8 cellular contexts compared by ENCODE assay signal in the genomic region with DNA sequence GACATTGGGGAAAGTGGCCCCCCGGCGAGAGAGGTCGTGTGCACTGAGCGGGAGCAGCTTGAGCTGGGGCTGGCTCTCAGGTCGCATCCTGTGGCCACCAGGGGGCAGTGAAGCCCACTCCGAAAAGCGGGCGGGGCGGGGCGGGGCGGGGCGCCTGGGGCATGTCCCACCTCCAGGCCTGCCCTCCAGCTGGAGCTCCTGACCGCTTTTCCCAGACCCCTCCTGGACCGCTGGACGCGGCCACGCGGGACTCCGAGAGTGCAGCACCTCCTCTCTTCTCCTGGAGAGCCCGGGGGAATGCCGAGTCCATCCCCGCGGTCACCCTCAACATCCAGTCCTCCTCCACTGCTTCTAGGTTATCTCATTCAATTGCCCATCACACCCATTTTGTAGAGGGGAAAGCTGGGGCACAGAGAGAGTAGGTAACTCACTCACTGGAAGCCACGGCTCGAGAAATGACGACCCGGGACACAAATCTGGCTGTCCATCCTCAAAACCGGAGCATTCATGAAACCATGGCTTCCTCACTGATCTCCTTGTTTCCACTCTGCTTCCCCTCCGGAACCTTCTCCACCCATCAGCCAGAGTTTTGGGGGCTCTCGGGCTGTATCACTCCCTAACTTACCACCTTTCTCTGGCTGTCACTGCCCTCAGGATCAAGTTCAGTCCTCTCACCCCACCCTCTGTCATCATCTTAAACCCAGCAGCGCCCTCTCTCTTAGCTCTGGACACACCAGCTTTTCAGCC. TPM values are rescaled to one million over a fixed set of nuclear protein-coding genes. Genes with fewer than 3 reads are reported as not detected.
DNase-seq lines count a peak whose midpoint lies in the region; ATAC-seq and TF ChIP-seq lines count a peak whose summit lies in the region.

No MANE protein-coding gene starts in this region.

- TF ChIP-seq CTCF in GM12872 (IDR thresholded peaks at IDR 0.05; ENCODE audit: insufficient read depth, low read depth, low read length) (peak; percentile 71), VCaP (conservative IDR thresholded peaks at IDR 0.05) (peak; percentile 95), breast epithelium (IDR thresholded peaks at IDR 0.05) (peak; percentile 59 to 82 (median 67)), smooth muscle cell (IDR thresholded peaks at IDR 0.05; ENCODE audit: borderline replicate concordance, insufficient read depth, poor library complexity, severe bottlenecking) (peak; percentile 87)

- H3K36me3 ChIP-seq in breast epithelium (no peaks in the 10 kb centered on the region), smooth muscle cell (ENCODE audit: low read depth) (no peaks in the 10 kb centered on the region)

- no peaks in the 10 kb centered on the region for H3K27me3 ChIP-seq in breast epithelium
- H3K27me3 ChIP-seq in smooth muscle cell (ENCODE audit: low read depth): no peaks in the 10 kb centered on the region

- no peaks in the 10 kb centered on the region for H3K79me2 ChIP-seq in smooth muscle cell (ENCODE audit: low read depth)

- peaks cover 6% of the 10 kb centered on the region for H4K20me1 ChIP-seq in smooth muscle cell (ENCODE audit: low read depth)

- H3F3A ChIP-seq in smooth muscle cell (ENCODE audit: low read depth): no peaks in the 10 kb centered on the region

- H3K27ac ChIP-seq in VCaP (peak overlapping the region; percentile 94), breast epithelium (peak overlapping the region; percentile 73 to 86), smooth muscle cell (ENCODE audit: low read depth) (no peak overlapping the region)

- peak overlapping the region; percentile 94 for H2AFZ ChIP-seq in smooth muscle cell (ENCODE audit: low read depth)

- no peak overlapping the region for H3K9ac ChIP-seq in smooth muscle cell (ENCODE audit: low read depth)

- no peaks in the 10 kb centered on the region for H3K9me3 ChIP-seq in breast epithelium
- no peaks in the 10 kb centered on the region for H3K9me3 ChIP-seq in smooth muscle cell (replicated peaks; ENCODE audit: low read depth)

- peak overlapping the region; percentile 23 to 59 (median 44) for H3K4me3 ChIP-seq in breast epithelium
- H3K4me3 ChIP-seq in smooth muscle cell: peak overlapping the region; percentile 52

- DNase-seq in NCI-H1930 (lab: John Stamatoyannopoulos, UW) (peak; percentile 72 to 80), breast epithelium (ENCODE audit: low spot score in 2 of 2) (peak; percentile 62 to 70), iPS-NIHi7 (ENCODE audit: extremely low spot score) (peak; percentile 95), smooth muscle cell (lab: John Stamatoyannopoulos, UW; ENCODE audit: unreplicated experiment) (peak; percentile 66)

- no peak for TF ChIP-seq POLR2A in breast epithelium (IDR thresholded peaks at IDR 0.05)

- peak overlapping the region; percentile 89 for H3K4me2 ChIP-seq in smooth muscle cell

- intact Hi-C loops in breast epithelium (cut with DNase I; ENCODE audit: low total_unique reads): loop anchor here (1.0 kb wide), 1 partner anchor 23 kb away; no protein-coding TSS in a partner anchor

- ATAC-seq in HG02759 (IDR thresholded peaks at IDR 0.05; ENCODE audit: unreplicated experiment) (peak; percentile 84), HG03457 (IDR thresholded peaks at IDR 0.05; ENCODE audit: unreplicated experiment) (no peak)

- 12% methylated on average over 27 of the region's 31 CpGs for WGBS in smooth muscle cell (ENCODE audit: low lambda C conversion rate)

- H3K4me1 ChIP-seq in breast epithelium: peaks cover 0 to 3% of the 10 kb centered on the region in 2 donors
- H3K4me1 ChIP-seq in smooth muscle cell (ENCODE audit: low read depth): peaks cover 3% of the 10 kb centered on the region

RNA-seq across cellular contexts. Expression of gene COX4I2, which starts 24.1 kb away (rescaled TPM):
- 1 to 10 TPM in 1 of 3 donors, not detected in 2; 5.3 TPM for total RNA-seq in breast epithelium
- not detected in 2 replicates for total RNA-seq in smooth muscle cell
- 0.80 and 2.1 TPM in 2 replicates for polyA plus RNA-seq in smooth muscle cell

RNA-seq across cellular contexts. Expression of gene ID1, which starts 56.7 kb away (rescaled TPM):
- total RNA-seq in breast epithelium: 100 to 1,000 TPM; 156 to 407 (median 270) TPM
- 396 and 414 TPM in 2 replicates for total RNA-seq in smooth muscle cell
- 87.6 and 182 TPM in 2 replicates for polyA plus RNA-seq in smooth muscle cell
